1 cellular context compared by ENCODE assay signal in genomic region chr20:18566892-18567738, GRCh38.
TF ChIP-seq lines count a peak whose summit lies in the region.

Gene SMIM26, plus strand, starts transcription at chr20:18567432. Its CDS starts 47 bp downstream, at chr20:18567479.

TF ChIP-seq in GM12878, 131 proteins besides CTCF, POLR2A, EP300 and RAD21 (continued from another document and continues in another):
- TF ChIP-seq RBBP5 (conservative IDR thresholded peaks at IDR 0.05) (no peak), ATF7 (IDR thresholded peaks at IDR 0.05; ENCODE audit: low read depth) (0 out of 2 replicates have a peak, but pooled peaks have one; percentile 38), ASH2L (IDR thresholded peaks at IDR 0.05; ENCODE audit: borderline replicate concordance, low read depth) (no peak), TARDBP (IDR thresholded peaks at IDR 0.05; ENCODE audit: borderline replicate concordance) (no peak), PBX3 (IDR thresholded peaks at IDR 0.05; ENCODE audit: insufficient replicate concordance, low read depth, low read length) (no peak), JUND (IDR thresholded peaks at IDR 0.05; ENCODE audit: low read depth, low read length) (no peak), ZNF24 (IDR thresholded peaks at IDR 0.05) (no peak), JUNB (IDR thresholded peaks at IDR 0.05) (no peak), ATF3 (IDR thresholded peaks at IDR 0.05; ENCODE audit: borderline replicate concordance, extremely low read depth, low read depth, low read length) (no peak), IKZF2 (IDR thresholded peaks at IDR 0.05) (peak in 1 of 2 experiments; percentile 52; a peak in 1 of 4 replicates), POLR2AphosphoS5 (IDR thresholded peaks at IDR 0.05; ENCODE audit: low read length) (peak; percentile 92), MXI1 (IDR thresholded peaks at IDR 0.05; ENCODE audit: low read depth, low read length) (peak; percentile 91), CEBPZ (IDR thresholded peaks at IDR 0.05; ENCODE audit: low read depth, low read length) (no peak), HDAC6 (IDR thresholded peaks at IDR 0.05; ENCODE audit: unreplicated experiment) (no peak), KDM1A (IDR thresholded peaks at IDR 0.05; ENCODE audit: borderline replicate concordance) (no peak), CREM (IDR thresholded peaks at IDR 0.05; ENCODE audit: low read depth) (peak; percentile 67), BCLAF1 (IDR thresholded peaks at IDR 0.05) (no peak), DPF2 (IDR thresholded peaks at IDR 0.05) (peak; percentile 72), ELK1 (IDR thresholded peaks at IDR 0.05; ENCODE audit: low read depth, low read length) (peak; percentile 85), HDGF (IDR thresholded peaks at IDR 0.05) (no peak), EGR1 (IDR thresholded peaks at IDR 0.05; ENCODE audit: borderline replicate concordance in 1 of 2, low read depth in 2 of 2, low read length in 2 of 2) (no peak), MYB (IDR thresholded peaks at IDR 0.05; ENCODE audit: borderline replicate concordance, low read depth, low read length) (no peak), ZBTB11 (CRISPR knock-in tag; IDR thresholded peaks at IDR 0.05) (peak; percentile 64), FOXM1 (IDR thresholded peaks at IDR 0.05; ENCODE audit: low read depth, low read length) (no peak), CHD1 (IDR thresholded peaks at IDR 0.05; ENCODE audit: low read depth, low read length) (no peak), HDAC2 (IDR thresholded peaks at IDR 0.05) (no peak), CHD2 (IDR thresholded peaks at IDR 0.05; ENCODE audit: borderline replicate concordance, low read depth, low read length) (peak; percentile 66; the same call in 1 of the 2 replicates), NBN (IDR thresholded peaks at IDR 0.05) (peak; percentile 68; the same call in 1 of the 2 replicates), RELA (IDR thresholded peaks at IDR 0.05; ENCODE audit: borderline replicate concordance, partially characterized antibody) (peak; percentile 19), NR2C1 (IDR thresholded peaks at IDR 0.05) (peak; percentile 90), E2F4 (IDR thresholded peaks at IDR 0.05; ENCODE audit: low read depth, low read length) (no peak), MLLT1 (IDR thresholded peaks at IDR 0.05) (0 out of 2 replicates have a peak, but pooled peaks have one; percentile 13), SIN3A (IDR thresholded peaks at IDR 0.05; ENCODE audit: low read depth, low read length) (peak; percentile 45; the same call in 1 of the 2 replicates), GATAD2B (conservative IDR thresholded peaks at IDR 0.05; ENCODE audit: low read depth) (peak; percentile 66; the same call in 1 of the 2 replicates), ZNF622 (IDR thresholded peaks at IDR 0.05) (no peak), NR2C2 (IDR thresholded peaks at IDR 0.05; ENCODE audit: borderline replicate concordance, control insufficient read depth, insufficient read length, low read depth) (no peak), MEF2B (IDR thresholded peaks at IDR 0.05; ENCODE audit: partially characterized antibody, poor library complexity, severe bottlenecking) (no peak), NFYA (IDR thresholded peaks at IDR 0.05; ENCODE audit: borderline replicate concordance, low read depth, low read length) (no peak), MYC (IDR thresholded peaks at IDR 0.05; ENCODE audit: insufficient read depth, insufficient read length, insufficient replicate concordance, low read length, severe bottlenecking) (no peak), ZBTB4 (CRISPR knock-in tag; IDR thresholded peaks at IDR 0.05) (no peak)
